In the genomic region with DNA sequence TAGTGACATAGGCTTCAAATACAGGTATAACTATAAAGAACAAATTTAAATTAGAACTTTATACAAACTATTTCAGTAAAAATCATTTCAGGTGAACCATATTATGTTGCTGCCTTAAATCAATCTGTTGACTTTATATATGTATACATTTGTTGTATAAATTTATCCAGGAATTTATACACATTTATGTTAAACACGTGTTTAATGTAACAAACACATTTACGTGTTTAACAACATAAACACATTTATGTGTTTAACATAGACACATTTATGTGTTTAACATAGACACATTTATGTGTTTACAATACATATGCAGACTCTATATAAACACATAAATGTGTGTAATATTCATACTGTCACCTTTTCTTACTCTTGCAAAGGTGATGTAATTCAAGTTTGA, we compare ENCODE assay signal across 1 cellular context.
TF ChIP-seq lines count a peak whose summit lies in the region.

No MANE protein-coding gene starts in this region.

TF ChIP-seq in K562, 482 proteins besides CTCF, POLR2A, EP300 and RAD21 (continued from another document and continues in another):
- no peak for TF ChIP-seq MYC (IDR thresholded peaks at IDR 0.05; ENCODE audit: low read depth, low read length)
- no peak for TF ChIP-seq MYC (CRISPR knock-in tag; IDR thresholded peaks at IDR 0.05; ENCODE audit: borderline replicate concordance, low read depth)
- TF ChIP-seq, protein P1, sequence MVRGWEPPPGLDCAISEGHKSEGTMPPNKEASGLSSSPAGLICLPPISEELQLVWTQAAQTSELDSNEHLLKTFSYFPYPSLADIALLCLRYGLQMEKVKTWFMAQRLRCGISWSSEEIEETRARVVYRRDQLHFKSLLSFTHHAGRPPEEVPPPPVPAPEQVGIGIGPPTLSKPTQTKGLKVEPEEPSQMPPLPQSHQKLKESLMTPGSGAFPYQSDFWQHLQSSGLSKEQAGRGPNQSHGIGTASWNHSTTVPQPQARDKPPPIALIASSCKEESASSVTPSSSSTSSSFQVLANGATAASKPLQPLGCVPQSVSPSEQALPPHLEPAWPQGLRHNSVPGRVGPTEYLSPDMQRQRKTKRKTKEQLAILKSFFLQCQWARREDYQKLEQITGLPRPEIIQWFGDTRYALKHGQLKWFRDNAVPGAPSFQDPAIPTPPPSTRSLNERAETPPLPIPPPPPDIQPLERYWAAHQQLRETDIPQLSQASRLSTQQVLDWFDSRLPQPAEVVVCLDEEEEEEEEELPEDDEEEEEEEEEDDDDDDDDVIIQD (CRISPR knock-in tag; IDR thresholded peaks at IDR 0.05) = peak; percentile 72; the same call in 1 of the 2 replicates
- TF ChIP-seq, protein P2, sequence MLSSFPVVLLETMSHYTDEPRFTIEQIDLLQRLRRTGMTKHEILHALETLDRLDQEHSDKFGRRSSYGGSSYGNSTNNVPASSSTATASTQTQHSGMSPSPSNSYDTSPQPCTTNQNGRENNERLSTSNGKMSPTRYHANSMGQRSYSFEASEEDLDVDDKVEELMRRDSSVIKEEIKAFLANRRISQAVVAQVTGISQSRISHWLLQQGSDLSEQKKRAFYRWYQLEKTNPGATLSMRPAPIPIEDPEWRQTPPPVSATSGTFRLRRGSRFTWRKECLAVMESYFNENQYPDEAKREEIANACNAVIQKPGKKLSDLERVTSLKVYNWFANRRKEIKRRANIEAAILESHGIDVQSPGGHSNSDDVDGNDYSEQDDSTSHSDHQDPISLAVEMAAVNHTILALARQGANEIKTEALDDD (IDR thresholded peaks at IDR 0.05) = no peak
- TF ChIP-seq NCOA1 (IDR thresholded peaks at IDR 0.05; ENCODE audit: low read depth) = no peak
- TF ChIP-seq ZNF146 (CRISPR knock-in tag; IDR thresholded peaks at IDR 0.05; ENCODE audit: unreplicated experiment) = no peak
- no peak for TF ChIP-seq ZNF24 (IDR thresholded peaks at IDR 0.05)
- TF ChIP-seq KAT2B (IDR thresholded peaks at IDR 0.05; ENCODE audit: low read depth, low read length) = no peak
- TF ChIP-seq ZNF699 (CRISPR knock-in tag; IDR thresholded peaks at IDR 0.05; ENCODE audit: insufficient replicate concordance) = peak; percentile 83
- no peak for TF ChIP-seq NFE2L1 (tag; IDR thresholded peaks at IDR 0.05; ENCODE audit: borderline replicate concordance, low read depth)
- TF ChIP-seq DDX20 (tag; IDR thresholded peaks at IDR 0.05; ENCODE audit: low read depth) = no peak
- TF ChIP-seq, protein P3, sequence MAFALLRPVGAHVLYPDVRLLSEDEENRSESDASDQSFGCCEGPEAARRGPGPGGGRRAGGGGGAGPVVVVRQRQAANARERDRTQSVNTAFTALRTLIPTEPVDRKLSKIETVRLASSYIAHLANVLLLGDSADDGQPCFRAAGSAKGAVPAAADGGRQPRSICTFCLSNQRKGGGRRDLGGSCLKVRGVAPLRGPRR (CRISPR knock-in tag; IDR thresholded peaks at IDR 0.05) = peak; percentile 93
- no peak for TF ChIP-seq ZC3H8 (IDR thresholded peaks at IDR 0.05)
- TF ChIP-seq DIDO1 (tag; IDR thresholded peaks at IDR 0.05; ENCODE audit: low read depth) = no peak
- TF ChIP-seq, protein P4, sequence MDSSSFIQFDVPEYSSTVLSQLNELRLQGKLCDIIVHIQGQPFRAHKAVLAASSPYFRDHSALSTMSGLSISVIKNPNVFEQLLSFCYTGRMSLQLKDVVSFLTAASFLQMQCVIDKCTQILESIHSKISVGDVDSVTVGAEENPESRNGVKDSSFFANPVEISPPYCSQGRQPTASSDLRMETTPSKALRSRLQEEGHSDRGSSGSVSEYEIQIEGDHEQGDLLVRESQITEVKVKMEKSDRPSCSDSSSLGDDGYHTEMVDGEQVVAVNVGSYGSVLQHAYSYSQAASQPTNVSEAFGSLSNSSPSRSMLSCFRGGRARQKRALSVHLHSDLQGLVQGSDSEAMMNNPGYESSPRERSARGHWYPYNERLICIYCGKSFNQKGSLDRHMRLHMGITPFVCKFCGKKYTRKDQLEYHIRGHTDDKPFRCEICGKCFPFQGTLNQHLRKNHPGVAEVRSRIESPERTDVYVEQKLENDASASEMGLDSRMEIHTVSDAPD (CRISPR knock-in tag; IDR thresholded peaks at IDR 0.05) = no peak
- TF ChIP-seq, protein P5, sequence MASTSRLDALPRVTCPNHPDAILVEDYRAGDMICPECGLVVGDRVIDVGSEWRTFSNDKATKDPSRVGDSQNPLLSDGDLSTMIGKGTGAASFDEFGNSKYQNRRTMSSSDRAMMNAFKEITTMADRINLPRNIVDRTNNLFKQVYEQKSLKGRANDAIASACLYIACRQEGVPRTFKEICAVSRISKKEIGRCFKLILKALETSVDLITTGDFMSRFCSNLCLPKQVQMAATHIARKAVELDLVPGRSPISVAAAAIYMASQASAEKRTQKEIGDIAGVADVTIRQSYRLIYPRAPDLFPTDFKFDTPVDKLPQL (IDR thresholded peaks at IDR 0.05; ENCODE audit: extremely low read depth, insufficient read length) = no peak
- TF ChIP-seq ARID1B (IDR thresholded peaks at IDR 0.05) = no peak
- 0 out of 2 replicates have a peak, but pooled peaks have one; percentile 80 for TF ChIP-seq ZFP30 (CRISPR knock-in tag; IDR thresholded peaks at IDR 0.05; ENCODE audit: borderline replicate concordance)
- TF ChIP-seq ZNF316 (IDR thresholded peaks at IDR 0.05) = no peak
- TF ChIP-seq ZNF696 (CRISPR knock-in tag; conservative IDR thresholded peaks at IDR 0.05) = no peak
- no peak for TF ChIP-seq RBM14 (IDR thresholded peaks at IDR 0.05; ENCODE audit: borderline replicate concordance, insufficient read depth, low read depth, low read length)
- no peak for TF ChIP-seq MTA1 (IDR thresholded peaks at IDR 0.05; ENCODE audit: borderline replicate concordance)
- TF ChIP-seq SP1 (CRISPR knock-in tag; IDR thresholded peaks at IDR 0.05) = no peak
- TF ChIP-seq SAP30 (IDR thresholded peaks at IDR 0.05; ENCODE audit: borderline replicate concordance, insufficient read depth, low read depth, low read length, poor library complexity, severe bottlenecking) = no peak
- no peak for TF ChIP-seq ERF (CRISPR knock-in tag; IDR thresholded peaks at IDR 0.05)
- no peak for TF ChIP-seq ZC3H4 (CRISPR knock-in tag; IDR thresholded peaks at IDR 0.05; ENCODE audit: borderline replicate concordance)
- TF ChIP-seq, protein P6, sequence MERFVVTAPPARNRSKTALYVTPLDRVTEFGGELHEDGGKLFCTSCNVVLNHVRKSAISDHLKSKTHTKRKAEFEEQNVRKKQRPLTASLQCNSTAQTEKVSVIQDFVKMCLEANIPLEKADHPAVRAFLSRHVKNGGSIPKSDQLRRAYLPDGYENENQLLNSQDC (CRISPR knock-in tag; IDR thresholded peaks at IDR 0.05) = 0 out of 2 replicates have a peak, but pooled peaks have one; percentile 61
- TF ChIP-seq, protein P7, sequence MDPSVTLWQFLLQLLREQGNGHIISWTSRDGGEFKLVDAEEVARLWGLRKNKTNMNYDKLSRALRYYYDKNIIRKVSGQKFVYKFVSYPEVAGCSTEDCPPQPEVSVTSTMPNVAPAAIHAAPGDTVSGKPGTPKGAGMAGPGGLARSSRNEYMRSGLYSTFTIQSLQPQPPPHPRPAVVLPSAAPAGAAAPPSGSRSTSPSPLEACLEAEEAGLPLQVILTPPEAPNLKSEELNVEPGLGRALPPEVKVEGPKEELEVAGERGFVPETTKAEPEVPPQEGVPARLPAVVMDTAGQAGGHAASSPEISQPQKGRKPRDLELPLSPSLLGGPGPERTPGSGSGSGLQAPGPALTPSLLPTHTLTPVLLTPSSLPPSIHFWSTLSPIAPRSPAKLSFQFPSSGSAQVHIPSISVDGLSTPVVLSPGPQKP (CRISPR knock-in tag; IDR thresholded peaks at IDR 0.05) = no peak
- no peak for TF ChIP-seq HDGF (IDR thresholded peaks at IDR 0.05)
- TF ChIP-seq ILK (tag; IDR thresholded peaks at IDR 0.05; ENCODE audit: borderline replicate concordance, low read depth) = no peak
- TF ChIP-seq, protein P8, sequence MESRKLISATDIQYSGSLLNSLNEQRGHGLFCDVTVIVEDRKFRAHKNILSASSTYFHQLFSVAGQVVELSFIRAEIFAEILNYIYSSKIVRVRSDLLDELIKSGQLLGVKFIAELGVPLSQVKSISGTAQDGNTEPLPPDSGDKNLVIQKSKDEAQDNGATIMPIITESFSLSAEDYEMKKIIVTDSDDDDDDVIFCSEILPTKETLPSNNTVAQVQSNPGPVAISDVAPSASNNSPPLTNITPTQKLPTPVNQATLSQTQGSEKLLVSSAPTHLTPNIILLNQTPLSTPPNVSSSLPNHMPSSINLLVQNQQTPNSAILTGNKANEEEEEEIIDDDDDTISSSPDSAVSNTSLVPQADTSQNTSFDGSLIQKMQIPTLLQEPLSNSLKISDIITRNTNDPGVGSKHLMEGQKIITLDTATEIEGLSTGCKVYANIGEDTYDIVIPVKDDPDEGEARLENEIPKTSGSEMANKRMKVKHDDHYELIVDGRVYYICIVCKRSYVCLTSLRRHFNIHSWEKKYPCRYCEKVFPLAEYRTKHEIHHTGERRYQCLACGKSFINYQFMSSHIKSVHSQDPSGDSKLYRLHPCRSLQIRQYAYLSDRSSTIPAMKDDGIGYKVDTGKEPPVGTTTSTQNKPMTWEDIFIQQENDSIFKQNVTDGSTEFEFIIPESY (CRISPR knock-in tag; IDR thresholded peaks at IDR 0.05) = no peak
- no peak for TF ChIP-seq MAZ (CRISPR knock-in tag; conservative IDR thresholded peaks at IDR 0.05 in 1 of 2, IDR thresholded peaks at IDR 0.05 in 1 of 2)
- no peak for TF ChIP-seq SMARCB1 (IDR thresholded peaks at IDR 0.05; ENCODE audit: insufficient read length, low read depth)
- TF ChIP-seq BRD9 (IDR thresholded peaks at IDR 0.05; ENCODE audit: low read depth, partially characterized antibody) = no peak
- TF ChIP-seq ZC3H11A (IDR thresholded peaks at IDR 0.05; ENCODE audit: low read depth, low read length) = no peak
- TF ChIP-seq ZNF707 (CRISPR knock-in tag; conservative IDR thresholded peaks at IDR 0.05) = peak; percentile 91
- TF ChIP-seq, protein P9, sequence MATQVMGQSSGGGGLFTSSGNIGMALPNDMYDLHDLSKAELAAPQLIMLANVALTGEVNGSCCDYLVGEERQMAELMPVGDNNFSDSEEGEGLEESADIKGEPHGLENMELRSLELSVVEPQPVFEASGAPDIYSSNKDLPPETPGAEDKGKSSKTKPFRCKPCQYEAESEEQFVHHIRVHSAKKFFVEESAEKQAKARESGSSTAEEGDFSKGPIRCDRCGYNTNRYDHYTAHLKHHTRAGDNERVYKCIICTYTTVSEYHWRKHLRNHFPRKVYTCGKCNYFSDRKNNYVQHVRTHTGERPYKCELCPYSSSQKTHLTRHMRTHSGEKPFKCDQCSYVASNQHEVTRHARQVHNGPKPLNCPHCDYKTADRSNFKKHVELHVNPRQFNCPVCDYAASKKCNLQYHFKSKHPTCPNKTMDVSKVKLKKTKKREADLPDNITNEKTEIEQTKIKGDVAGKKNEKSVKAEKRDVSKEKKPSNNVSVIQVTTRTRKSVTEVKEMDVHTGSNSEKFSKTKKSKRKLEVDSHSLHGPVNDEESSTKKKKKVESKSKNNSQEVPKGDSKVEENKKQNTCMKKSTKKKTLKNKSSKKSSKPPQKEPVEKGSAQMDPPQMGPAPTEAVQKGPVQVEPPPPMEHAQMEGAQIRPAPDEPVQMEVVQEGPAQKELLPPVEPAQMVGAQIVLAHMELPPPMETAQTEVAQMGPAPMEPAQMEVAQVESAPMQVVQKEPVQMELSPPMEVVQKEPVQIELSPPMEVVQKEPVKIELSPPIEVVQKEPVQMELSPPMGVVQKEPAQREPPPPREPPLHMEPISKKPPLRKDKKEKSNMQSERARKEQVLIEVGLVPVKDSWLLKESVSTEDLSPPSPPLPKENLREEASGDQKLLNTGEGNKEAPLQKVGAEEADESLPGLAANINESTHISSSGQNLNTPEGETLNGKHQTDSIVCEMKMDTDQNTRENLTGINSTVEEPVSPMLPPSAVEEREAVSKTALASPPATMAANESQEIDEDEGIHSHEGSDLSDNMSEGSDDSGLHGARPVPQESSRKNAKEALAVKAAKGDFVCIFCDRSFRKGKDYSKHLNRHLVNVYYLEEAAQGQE (CRISPR knock-in tag; IDR thresholded peaks at IDR 0.05; ENCODE audit: low read depth) = no peak
- TF ChIP-seq, protein P10, sequence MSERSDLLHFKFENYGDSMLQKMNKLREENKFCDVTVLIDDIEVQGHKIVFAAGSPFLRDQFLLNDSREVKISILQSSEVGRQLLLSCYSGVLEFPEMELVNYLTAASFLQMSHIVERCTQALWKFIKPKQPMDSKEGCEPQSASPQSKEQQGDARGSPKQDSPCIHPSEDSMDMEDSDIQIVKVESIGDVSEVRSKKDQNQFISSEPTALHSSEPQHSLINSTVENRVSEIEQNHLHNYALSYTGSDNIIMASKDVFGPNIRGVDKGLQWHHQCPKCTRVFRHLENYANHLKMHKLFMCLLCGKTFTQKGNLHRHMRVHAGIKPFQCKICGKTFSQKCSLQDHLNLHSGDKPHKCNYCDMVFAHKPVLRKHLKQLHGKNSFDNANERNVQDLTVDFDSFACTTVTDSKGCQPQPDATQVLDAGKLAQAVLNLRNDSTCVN (CRISPR knock-in tag; IDR thresholded peaks at IDR 0.05) = no peak
- TF ChIP-seq CHD1 (IDR thresholded peaks at IDR 0.05; ENCODE audit: low read length) = no peak
- TF ChIP-seq, protein P11, sequence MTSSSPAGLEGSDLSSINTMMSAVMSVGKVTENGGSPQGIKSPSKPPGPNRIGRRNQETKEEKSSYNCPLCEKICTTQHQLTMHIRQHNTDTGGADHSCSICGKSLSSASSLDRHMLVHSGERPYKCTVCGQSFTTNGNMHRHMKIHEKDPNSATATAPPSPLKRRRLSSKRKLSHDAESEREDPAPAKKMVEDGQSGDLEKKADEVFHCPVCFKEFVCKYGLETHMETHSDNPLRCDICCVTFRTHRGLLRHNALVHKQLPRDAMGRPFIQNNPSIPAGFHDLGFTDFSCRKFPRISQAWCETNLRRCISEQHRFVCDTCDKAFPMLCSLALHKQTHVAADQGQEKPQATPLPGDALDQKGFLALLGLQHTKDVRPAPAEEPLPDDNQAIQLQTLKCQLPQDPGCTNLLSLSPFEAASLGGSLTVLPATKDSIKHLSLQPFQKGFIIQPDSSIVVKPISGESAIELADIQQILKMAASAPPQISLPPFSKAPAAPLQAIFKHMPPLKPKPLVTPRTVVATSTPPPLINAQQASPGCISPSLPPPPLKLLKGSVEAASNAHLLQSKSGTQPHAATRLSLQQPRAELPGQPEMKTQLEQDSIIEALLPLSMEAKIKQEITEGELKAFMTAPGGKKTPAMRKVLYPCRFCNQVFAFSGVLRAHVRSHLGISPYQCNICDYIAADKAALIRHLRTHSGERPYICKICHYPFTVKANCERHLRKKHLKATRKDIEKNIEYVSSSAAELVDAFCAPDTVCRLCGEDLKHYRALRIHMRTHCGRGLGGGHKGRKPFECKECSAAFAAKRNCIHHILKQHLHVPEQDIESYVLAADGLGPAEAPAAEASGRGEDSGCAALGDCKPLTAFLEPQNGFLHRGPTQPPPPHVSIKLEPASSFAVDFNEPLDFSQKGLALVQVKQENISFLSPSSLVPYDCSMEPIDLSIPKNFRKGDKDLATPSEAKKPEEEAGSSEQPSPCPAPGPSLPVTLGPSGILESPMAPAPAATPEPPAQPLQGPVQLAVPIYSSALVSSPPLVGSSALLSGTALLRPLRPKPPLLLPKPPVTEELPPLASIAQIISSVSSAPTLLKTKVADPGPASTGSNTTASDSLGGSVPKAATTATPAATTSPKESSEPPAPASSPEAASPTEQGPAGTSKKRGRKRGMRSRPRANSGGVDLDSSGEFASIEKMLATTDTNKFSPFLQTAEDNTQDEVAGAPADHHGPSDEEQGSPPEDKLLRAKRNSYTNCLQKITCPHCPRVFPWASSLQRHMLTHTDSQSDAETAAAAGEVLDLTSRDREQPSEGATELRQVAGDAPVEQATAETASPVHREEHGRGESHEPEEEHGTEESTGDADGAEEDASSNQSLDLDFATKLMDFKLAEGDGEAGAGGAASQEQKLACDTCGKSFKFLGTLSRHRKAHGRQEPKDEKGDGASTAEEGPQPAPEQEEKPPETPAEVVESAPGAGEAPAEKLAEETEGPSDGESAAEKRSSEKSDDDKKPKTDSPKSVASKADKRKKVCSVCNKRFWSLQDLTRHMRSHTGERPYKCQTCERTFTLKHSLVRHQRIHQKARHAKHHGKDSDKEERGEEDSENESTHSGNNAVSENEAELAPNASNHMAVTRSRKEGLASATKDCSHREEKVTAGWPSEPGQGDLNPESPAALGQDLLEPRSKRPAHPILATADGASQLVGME (CRISPR knock-in tag; IDR thresholded peaks at IDR 0.05) = no peak
